Comparison of ENCODE assay signal across 1 cellular context in the genomic region with DNA sequence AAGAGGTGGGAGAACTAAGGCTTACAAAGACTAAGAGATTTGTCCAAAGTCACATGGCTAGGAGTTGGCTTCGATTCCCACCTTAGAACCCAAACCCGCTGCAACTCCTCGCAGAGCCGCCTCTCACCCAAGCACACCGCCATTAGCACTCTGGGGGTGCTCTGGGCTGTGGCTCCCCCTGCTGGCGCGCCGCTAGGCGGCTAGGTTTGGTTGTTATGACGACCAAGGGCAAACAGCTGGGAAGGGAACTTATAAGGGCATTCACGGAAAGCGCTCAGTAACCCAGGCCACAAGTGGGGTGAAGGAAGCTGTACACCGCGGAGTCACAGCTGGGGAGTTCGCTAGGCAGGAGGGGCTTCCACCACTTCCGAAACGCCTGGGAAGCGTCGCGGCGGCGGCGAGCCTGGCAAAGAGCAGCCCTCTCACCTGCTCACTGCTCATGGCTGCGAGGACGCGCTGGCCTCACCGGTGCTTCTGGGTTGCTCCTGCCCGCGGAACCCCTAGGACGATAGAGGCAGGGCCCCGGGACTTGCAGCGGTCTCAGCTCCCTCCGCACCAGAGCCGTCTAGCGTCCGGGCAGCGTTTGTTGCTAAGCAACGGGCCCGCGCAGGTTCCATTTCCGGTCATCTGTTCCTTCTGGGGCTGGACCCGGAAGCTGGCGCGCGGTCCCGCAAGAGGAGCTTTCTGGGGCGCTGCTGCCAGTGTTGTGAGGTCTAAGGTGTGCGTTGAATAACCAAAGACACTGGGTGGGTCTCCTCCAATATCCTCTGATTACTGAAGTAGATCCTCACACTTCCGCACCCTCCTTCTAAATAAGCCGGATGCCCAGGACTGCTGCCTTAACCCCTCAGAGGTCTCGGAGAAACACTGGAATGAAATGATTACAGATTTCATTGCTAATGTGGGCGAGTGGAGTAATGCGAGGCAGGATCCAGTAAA.
TF ChIP-seq lines count a peak whose summit lies in the region.

A gene (minus strand): TSS at position 567 of the 939 bp plus-strand sequence. CDS start 126 bp downstream, at position 441.

TF ChIP-seq in HepG2, 621 proteins besides CTCF, POLR2A, EP300 and RAD21 (continued from another document and continues in another):
- TF ChIP-seq, protein P1, sequence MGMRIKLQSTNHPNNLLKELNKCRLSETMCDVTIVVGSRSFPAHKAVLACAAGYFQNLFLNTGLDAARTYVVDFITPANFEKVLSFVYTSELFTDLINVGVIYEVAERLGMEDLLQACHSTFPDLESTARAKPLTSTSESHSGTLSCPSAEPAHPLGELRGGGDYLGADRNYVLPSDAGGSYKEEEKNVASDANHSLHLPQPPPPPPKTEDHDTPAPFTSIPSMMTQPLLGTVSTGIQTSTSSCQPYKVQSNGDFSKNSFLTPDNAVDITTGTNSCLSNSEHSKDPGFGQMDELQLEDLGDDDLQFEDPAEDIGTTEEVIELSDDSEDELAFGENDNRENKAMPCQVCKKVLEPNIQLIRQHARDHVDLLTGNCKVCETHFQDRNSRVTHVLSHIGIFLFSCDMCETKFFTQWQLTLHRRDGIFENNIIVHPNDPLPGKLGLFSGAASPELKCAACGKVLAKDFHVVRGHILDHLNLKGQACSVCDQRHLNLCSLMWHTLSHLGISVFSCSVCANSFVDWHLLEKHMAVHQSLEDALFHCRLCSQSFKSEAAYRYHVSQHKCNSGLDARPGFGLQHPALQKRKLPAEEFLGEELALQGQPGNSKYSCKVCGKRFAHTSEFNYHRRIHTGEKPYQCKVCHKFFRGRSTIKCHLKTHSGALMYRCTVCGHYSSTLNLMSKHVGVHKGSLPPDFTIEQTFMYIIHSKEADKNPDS (CRISPR knock-in tag; IDR thresholded peaks at IDR 0.05): no peak
- TF ChIP-seq, protein P2, sequence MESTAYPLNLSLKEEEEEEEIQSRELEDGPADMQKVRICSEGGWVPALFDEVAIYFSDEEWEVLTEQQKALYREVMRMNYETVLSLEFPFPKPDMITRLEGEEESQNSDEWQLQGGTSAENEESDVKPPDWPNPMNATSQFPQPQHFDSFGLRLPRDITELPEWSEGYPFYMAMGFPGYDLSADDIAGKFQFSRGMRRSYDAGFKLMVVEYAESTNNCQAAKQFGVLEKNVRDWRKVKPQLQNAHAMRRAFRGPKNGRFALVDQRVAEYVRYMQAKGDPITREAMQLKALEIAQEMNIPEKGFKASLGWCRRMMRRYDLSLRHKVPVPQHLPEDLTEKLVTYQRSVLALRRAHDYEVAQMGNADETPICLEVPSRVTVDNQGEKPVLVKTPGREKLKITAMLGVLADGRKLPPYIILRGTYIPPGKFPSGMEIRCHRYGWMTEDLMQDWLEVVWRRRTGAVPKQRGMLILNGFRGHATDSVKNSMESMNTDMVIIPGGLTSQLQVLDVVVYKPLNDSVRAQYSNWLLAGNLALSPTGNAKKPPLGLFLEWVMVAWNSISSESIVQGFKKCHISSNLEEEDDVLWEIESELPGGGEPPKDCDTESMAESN (CRISPR knock-in tag; conservative IDR thresholded peaks at IDR 0.05): peak; percentile 53
- TF ChIP-seq ZNF432 (CRISPR knock-in tag; IDR thresholded peaks at IDR 0.05; ENCODE audit: borderline replicate concordance) (no peak), KAT8 (CRISPR knock-in tag; IDR thresholded peaks at IDR 0.05) (peak; percentile 73), CBX5 (CRISPR knock-in tag; IDR thresholded peaks at IDR 0.05; ENCODE audit: borderline replicate concordance) (peak; percentile 89), ESRRA (CRISPR knock-in tag; IDR thresholded peaks at IDR 0.05; ENCODE audit: low read depth) (peak; percentile 37; the same call in 1 of the 2 replicates), KDM4B (CRISPR knock-in tag; IDR thresholded peaks at IDR 0.05) (no peak), TOPORS (CRISPR knock-in tag; IDR thresholded peaks at IDR 0.05) (no peak), SMAD1 (CRISPR knock-in tag; IDR thresholded peaks at IDR 0.05; ENCODE audit: borderline replicate concordance, low read depth) (0 out of 2 replicates have a peak, but pooled peaks have one; percentile 67), ZNF570 (CRISPR knock-in tag; IDR thresholded peaks at IDR 0.05; ENCODE audit: borderline replicate concordance) (no peak), ZFY (CRISPR knock-in tag; IDR thresholded peaks at IDR 0.05) (peak; percentile 56), SRF (IDR thresholded peaks at IDR 0.05; ENCODE audit: low read depth, low read length) (peak; percentile 79), ZKSCAN5 (CRISPR knock-in tag; IDR thresholded peaks at IDR 0.05) (no peak), ATF7-NPFF (CRISPR knock-in tag; IDR thresholded peaks at IDR 0.05; ENCODE audit: low read depth) (peak; percentile 61; the same call in 1 of the 2 replicates), ZNF274 (CRISPR knock-in tag; IDR thresholded peaks at IDR 0.05) (peak; percentile 91), SETDB1 (CRISPR knock-in tag; IDR thresholded peaks at IDR 0.05; ENCODE audit: borderline replicate concordance) (no peak), ZNF431 (CRISPR knock-in tag; IDR thresholded peaks at IDR 0.05; ENCODE audit: borderline replicate concordance, low read depth) (no peak), CHD4 (IDR thresholded peaks at IDR 0.05; ENCODE audit: borderline replicate concordance, low read length) (no peak), ZNF777 (CRISPR knock-in tag; IDR thresholded peaks at IDR 0.05) (peak; percentile 98), ZNF547 (CRISPR knock-in tag; IDR thresholded peaks at IDR 0.05) (peak; percentile 95), SMAD3 (CRISPR knock-in tag; IDR thresholded peaks at IDR 0.05) (no peak; the same call in 1 of the 2 replicates), ZNF33A (CRISPR knock-in tag; IDR thresholded peaks at IDR 0.05; ENCODE audit: borderline replicate concordance) (no peak), IRF2 (CRISPR knock-in tag; IDR thresholded peaks at IDR 0.05) (peak; percentile 73; the same call in 1 of the 2 replicates), MYC (CRISPR knock-in tag; IDR thresholded peaks at IDR 0.05; ENCODE audit: borderline replicate concordance) (no peak; the same call in 1 of the 2 replicates), SAP130 (CRISPR knock-in tag; IDR thresholded peaks at IDR 0.05; ENCODE audit: low read depth) (peak; percentile 93), ZFP41 (CRISPR knock-in tag; IDR thresholded peaks at IDR 0.05; ENCODE audit: borderline replicate concordance) (no peak), ZNF24 (IDR thresholded peaks at IDR 0.05) (no peak), ZNF264 (CRISPR knock-in tag; IDR thresholded peaks at IDR 0.05) (no peak), GTF3A (CRISPR knock-in tag; conservative IDR thresholded peaks at IDR 0.05) (no peak), ZNF143 (CRISPR knock-in tag; IDR thresholded peaks at IDR 0.05) (0 out of 2 replicates have a peak, but pooled peaks have one; percentile 41), MIER2 (CRISPR knock-in tag; IDR thresholded peaks at IDR 0.05) (peak; percentile 72), HMG20A (CRISPR knock-in tag; IDR thresholded peaks at IDR 0.05; ENCODE audit: borderline replicate concordance) (peak; percentile 43; the same call in 1 of the 2 replicates), HIVEP1 (CRISPR knock-in tag; IDR thresholded peaks at IDR 0.05) (peak; percentile 55; the same call in 1 of the 2 replicates), ZNF253 (CRISPR knock-in tag; IDR thresholded peaks at IDR 0.05; ENCODE audit: borderline replicate concordance) (no peak), EED (CRISPR knock-in tag; IDR thresholded peaks at IDR 0.05) (peak; percentile 95), HNRNPLL (IDR thresholded peaks at IDR 0.05; ENCODE audit: low read depth, low read length, poor library complexity, severe bottlenecking) (peak; percentile 64)
- TF ChIP-seq, protein P3, sequence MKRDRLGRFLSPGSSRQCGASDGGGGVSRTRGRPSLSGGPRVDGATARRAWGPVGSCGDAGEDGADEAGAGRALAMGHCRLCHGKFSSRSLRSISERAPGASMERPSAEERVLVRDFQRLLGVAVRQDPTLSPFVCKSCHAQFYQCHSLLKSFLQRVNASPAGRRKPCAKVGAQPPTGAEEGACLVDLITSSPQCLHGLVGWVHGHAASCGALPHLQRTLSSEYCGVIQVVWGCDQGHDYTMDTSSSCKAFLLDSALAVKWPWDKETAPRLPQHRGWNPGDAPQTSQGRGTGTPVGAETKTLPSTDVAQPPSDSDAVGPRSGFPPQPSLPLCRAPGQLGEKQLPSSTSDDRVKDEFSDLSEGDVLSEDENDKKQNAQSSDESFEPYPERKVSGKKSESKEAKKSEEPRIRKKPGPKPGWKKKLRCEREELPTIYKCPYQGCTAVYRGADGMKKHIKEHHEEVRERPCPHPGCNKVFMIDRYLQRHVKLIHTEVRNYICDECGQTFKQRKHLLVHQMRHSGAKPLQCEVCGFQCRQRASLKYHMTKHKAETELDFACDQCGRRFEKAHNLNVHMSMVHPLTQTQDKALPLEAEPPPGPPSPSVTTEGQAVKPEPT (CRISPR knock-in tag; IDR thresholded peaks at IDR 0.05; ENCODE audit: low read depth): no peak; the same call in 1 of the 2 replicates
- TF ChIP-seq, protein P4, sequence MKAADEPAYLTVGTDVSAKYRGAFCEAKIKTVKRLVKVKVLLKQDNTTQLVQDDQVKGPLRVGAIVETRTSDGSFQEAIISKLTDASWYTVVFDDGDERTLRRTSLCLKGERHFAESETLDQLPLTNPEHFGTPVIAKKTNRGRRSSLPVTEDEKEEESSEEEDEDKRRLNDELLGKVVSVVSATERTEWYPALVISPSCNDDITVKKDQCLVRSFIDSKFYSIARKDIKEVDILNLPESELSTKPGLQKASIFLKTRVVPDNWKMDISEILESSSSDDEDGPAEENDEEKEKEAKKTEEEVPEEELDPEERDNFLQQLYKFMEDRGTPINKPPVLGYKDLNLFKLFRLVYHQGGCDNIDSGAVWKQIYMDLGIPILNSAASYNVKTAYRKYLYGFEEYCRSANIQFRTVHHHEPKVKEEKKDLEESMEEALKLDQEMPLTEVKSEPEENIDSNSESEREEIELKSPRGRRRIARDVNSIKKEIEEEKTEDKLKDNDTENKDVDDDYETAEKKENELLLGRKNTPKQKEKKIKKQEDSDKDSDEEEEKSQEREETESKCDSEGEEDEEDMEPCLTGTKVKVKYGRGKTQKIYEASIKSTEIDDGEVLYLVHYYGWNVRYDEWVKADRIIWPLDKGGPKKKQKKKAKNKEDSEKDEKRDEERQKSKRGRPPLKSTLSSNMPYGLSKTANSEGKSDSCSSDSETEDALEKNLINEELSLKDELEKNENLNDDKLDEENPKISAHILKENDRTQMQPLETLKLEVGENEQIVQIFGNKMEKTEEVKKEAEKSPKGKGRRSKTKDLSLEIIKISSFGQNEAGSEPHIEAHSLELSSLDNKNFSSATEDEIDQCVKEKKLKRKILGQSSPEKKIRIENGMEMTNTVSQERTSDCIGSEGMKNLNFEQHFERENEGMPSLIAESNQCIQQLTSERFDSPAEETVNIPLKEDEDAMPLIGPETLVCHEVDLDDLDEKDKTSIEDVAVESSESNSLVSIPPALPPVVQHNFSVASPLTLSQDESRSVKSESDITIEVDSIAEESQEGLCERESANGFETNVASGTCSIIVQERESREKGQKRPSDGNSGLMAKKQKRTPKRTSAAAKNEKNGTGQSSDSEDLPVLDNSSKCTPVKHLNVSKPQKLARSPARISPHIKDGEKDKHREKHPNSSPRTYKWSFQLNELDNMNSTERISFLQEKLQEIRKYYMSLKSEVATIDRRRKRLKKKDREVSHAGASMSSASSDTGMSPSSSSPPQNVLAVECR (CRISPR knock-in tag; IDR thresholded peaks at IDR 0.05; ENCODE audit: borderline replicate concordance): peak; percentile 98
- TF ChIP-seq, protein P5, sequence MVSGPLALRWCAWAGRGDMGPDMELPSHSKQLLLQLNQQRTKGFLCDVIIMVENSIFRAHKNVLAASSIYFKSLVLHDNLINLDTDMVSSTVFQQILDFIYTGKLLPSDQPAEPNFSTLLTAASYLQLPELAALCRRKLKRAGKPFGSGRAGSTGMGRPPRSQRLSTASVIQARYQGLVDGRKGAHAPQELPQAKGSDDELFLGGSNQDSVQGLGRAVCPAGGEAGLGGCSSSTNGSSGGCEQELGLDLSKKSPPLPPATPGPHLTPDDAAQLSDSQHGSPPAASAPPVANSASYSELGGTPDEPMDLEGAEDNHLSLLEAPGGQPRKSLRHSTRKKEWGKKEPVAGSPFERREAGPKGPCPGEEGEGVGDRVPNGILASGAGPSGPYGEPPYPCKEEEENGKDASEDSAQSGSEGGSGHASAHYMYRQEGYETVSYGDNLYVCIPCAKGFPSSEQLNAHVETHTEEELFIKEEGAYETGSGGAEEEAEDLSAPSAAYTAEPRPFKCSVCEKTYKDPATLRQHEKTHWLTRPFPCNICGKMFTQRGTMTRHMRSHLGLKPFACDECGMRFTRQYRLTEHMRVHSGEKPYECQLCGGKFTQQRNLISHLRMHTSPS (CRISPR knock-in tag; IDR thresholded peaks at IDR 0.05; ENCODE audit: low read depth): no peak
- TF ChIP-seq, protein P6, sequence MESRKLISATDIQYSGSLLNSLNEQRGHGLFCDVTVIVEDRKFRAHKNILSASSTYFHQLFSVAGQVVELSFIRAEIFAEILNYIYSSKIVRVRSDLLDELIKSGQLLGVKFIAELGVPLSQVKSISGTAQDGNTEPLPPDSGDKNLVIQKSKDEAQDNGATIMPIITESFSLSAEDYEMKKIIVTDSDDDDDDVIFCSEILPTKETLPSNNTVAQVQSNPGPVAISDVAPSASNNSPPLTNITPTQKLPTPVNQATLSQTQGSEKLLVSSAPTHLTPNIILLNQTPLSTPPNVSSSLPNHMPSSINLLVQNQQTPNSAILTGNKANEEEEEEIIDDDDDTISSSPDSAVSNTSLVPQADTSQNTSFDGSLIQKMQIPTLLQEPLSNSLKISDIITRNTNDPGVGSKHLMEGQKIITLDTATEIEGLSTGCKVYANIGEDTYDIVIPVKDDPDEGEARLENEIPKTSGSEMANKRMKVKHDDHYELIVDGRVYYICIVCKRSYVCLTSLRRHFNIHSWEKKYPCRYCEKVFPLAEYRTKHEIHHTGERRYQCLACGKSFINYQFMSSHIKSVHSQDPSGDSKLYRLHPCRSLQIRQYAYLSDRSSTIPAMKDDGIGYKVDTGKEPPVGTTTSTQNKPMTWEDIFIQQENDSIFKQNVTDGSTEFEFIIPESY (CRISPR knock-in tag; IDR thresholded peaks at IDR 0.05): peak; percentile 76
- TF ChIP-seq, protein P7, sequence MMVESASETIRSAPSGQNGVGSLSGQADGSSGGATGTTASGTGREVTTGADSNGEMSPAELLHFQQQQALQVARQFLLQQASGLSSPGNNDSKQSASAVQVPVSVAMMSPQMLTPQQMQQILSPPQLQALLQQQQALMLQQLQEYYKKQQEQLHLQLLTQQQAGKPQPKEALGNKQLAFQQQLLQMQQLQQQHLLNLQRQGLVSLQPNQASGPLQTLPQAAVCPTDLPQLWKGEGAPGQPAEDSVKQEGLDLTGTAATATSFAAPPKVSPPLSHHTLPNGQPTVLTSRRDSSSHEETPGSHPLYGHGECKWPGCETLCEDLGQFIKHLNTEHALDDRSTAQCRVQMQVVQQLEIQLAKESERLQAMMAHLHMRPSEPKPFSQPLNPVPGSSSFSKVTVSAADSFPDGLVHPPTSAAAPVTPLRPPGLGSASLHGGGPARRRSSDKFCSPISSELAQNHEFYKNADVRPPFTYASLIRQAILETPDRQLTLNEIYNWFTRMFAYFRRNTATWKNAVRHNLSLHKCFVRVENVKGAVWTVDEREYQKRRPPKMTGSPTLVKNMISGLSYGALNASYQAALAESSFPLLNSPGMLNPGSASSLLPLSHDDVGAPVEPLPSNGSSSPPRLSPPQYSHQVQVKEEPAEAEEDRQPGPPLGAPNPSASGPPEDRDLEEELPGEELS (CRISPR knock-in tag; IDR thresholded peaks at IDR 0.05): 0 out of 2 replicates have a peak, but pooled peaks have one; percentile 28
